In genomic region chr2:204796581-204796980, GRCh38 we compare ENCODE assay signal across 1 cellular context.
TF ChIP-seq lines count a peak whose summit lies in the region.

No MANE protein-coding gene starts in this region.

TF ChIP-seq in IMR-90, 13 proteins besides CTCF, POLR2A, EP300 and RAD21 (continued from another document):
- TF ChIP-seq USF2 (IDR thresholded peaks at IDR 0.05; ENCODE audit: low read depth, low read length) = no peak
